Comparison of ENCODE assay signal across 37 cellular contexts in the genomic region with DNA sequence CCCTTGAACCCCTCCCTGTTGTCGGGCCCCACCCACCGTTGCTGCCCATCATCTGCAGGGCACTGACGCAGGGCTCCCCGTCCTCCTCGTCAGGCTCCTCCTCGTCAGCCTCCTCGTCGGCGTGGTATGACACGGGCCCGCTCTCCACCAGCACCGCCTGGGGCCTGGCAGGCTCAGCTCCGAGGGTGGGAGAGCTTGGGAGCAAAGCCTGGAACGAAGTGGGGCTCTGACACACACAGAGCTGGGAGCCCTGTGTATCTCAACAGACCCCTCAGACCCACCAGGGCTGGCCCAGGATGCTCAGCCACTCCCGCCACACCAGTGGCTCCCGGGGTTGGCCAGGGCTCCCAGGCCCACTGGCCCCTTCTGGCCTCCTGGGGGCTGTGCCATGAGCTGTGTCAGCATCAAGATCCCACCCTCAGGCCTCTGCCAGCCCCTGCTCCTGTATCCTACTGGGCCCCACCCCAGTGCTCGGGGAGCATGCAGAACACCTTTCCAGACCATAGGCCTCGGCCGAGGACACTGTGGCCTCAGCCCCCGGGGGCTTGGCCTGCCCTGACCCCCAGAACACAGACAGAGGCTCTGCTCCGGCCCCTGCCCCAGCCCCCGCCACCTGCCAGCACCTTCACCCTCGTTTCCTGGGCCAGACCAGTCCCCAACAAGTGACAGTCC.
"Had no signal": no experiment of that assay in that cellular context is flagged by ENCODE, and none has a peak within 500 bp of the region (broad histone marks: within the 10 kb centered on the region; RNA-seq: fewer than 3 reads in every experiment).

No MANE protein-coding gene starts in this region.

- H3K9me3 Mint-ChIP-seq: activated B cell treated with CpG ODN at 0.5 μM for 24 hours; activated CD4-positive, alpha-beta memory T cell treated with anti-CD3 and anti-CD28 coated beads for 36 hours; activated CD4-positive, alpha-beta T cell treated with anti-CD3 and anti-CD28 coated beads, Interleukin-2, amount 10 ng/mL, durations not matched to agents 24 days and 14 days; activated CD8-positive, alpha-beta T cell treated with anti-CD3 and anti-CD28 coated beads for 36 hours; activated naive CD4-positive, alpha-beta T cell treated with anti-CD3 and anti-CD28 coated beads, Interleukin-2, amount 50 U/mL, for 24 hours; activated naive CD8-positive, alpha-beta T cell treated with anti-CD3 and anti-CD28 coated beads, Interleukin-2, amount 10 ng/mL, durations not matched to agents 7 days and 5 days; activated naive CD8-positive, alpha-beta T cell treated with anti-CD3 and anti-CD28 coated beads, Interleukin-2, amount 50 U/mL, for 24 hours; activated T-cell treated with anti-CD3 and anti-CD28 coated beads, Interleukin-2, amount 50 U/mL, for 4 hours; activated T-helper 1 cell treated with anti-CD3 and anti-CD28 coated beads, Interleukin-12 subunit alpha, Interleukin-12 subunit beta, Interleukin-2, Interleukin-4 antibody, amounts not matched to agents 30 ng/mL and 10 ng/mL and 1 ng/mL, durations not matched to agents 14 hours and 24 hours and 36 hours; activated T-helper 17 cell treated with anti-CD3 and anti-CD28 coated beads, Interleukin-2, amount 50 U/mL, for 72 hours; brain; central memory CD8-positive, alpha-beta T cell; T-helper 1 cell treated with Interleukin-12 subunit alpha and Interleukin-12 subunit beta and Interleukin-4 antibody, amounts not matched to agents 30 μg/mL and 1 μg/mL, for 36 hours; T-helper 2 cell treated with Interferon-gamma antibody and Interleukin-4, amounts not matched to agents 5 μg/mL and 100 μg/mL, for 36 hours had no signal

- H3K27me3 ChIP-seq: ascending aorta, cardiac muscle cell had no signal

- DNase-seq: activated B cell treated with CpG ODN at 0.5 μM for 24 hours; activated CD4-positive, alpha-beta memory T cell treated with anti-CD3 and anti-CD28 coated beads for 36 hours; activated CD4-positive, alpha-beta T cell treated with anti-CD3 and anti-CD28 coated beads for 4 hours; activated CD4-positive, alpha-beta T cell treated with anti-CD3 and anti-CD28 coated beads, Interleukin-2, amount 10 ng/mL, durations not matched to agents 24 days and 14 days; activated CD4-positive, alpha-beta T cell treated with anti-CD3 and anti-CD28 coated beads, Interleukin-2, amount 50 U/mL, for 1 hour; activated CD4-positive, alpha-beta T cell treated with anti-CD3 and anti-CD28 coated beads, Interleukin-2, amount 50 U/mL, for 4 hours; activated CD4-positive, CD25-positive, alpha-beta regulatory T cell treated with anti-CD3 and anti-CD28 coated beads, Interleukin-2, amount 50 U/mL, for 72 hours; activated CD8-positive, alpha-beta memory T cell treated with anti-CD3 and anti-CD28 coated beads, Interleukin-2, amount 50 U/mL, for 4 hours; activated CD8-positive, alpha-beta T cell treated with anti-CD3 and anti-CD28 coated beads for 36 hours; activated effector memory CD4-positive, alpha-beta T cell treated with anti-CD3 and anti-CD28 coated beads, Interleukin-2, amount 50 U/mL, for 16 hours; activated gamma-delta T cell treated with Interleukin-2 at 50 U/mL for 16 hours; activated naive CD4-positive, alpha-beta T cell; activated naive CD4-positive, alpha-beta T cell treated with anti-CD3 and anti-CD28 coated beads, Interleukin-2, amount 10 ng/mL, durations not matched to agents 7 days and 5 days; activated naive CD8-positive, alpha-beta T cell treated with anti-CD3 and anti-CD28 coated beads, Interleukin-2, amount 10 ng/mL, durations not matched to agents 7 days and 5 days; activated naive CD8-positive, alpha-beta T cell treated with anti-CD3 and anti-CD28 coated beads, Interleukin-2, amount 50 U/mL, for 24 hours; activated T-cell treated with anti-CD3 and anti-CD28 coated beads for 4 hours; activated T-cell treated with anti-CD3 and anti-CD28 coated beads, Interleukin-2, amount 50 U/mL, for 1 hour; activated T-cell treated with anti-CD3 and anti-CD28 coated beads, Interleukin-2, amount 50 U/mL, for 4 hours; activated T-cell treated with anti-CD3 and anti-CD28 coated beads, Interleukin-2, amount 50 U/mL, for 72 hours; amygdala; anterior cingulate cortex; caudate nucleus; cerebellar nuclear complex; T-helper 1 cell; T-helper 2 cell; T-helper 9 cell had no signal

- H3K27ac ChIP-seq: ascending aorta, cardiac muscle cell, VCaP had no signal

- H3K4me1 ChIP-seq: ascending aorta had no signal

- H3K27ac Mint-ChIP-seq: activated B cell treated with CpG ODN at 0.5 μM for 24 hours; activated CD4-positive, alpha-beta memory T cell treated with anti-CD3 and anti-CD28 coated beads for 36 hours; activated CD4-positive, alpha-beta T cell treated with anti-CD3 and anti-CD28 coated beads, Interleukin-2, amount 10 ng/mL, durations not matched to agents 24 days and 14 days; activated CD8-positive, alpha-beta T cell treated with anti-CD3 and anti-CD28 coated beads for 36 hours; activated naive CD4-positive, alpha-beta T cell treated with anti-CD3 and anti-CD28 coated beads, Interleukin-2, amount 50 U/mL, for 24 hours; activated naive CD8-positive, alpha-beta T cell; activated naive CD8-positive, alpha-beta T cell treated with anti-CD3 and anti-CD28 coated beads, Interleukin-2, amount 10 ng/mL, durations not matched to agents 7 days and 5 days; activated naive CD8-positive, alpha-beta T cell treated with anti-CD3 and anti-CD28 coated beads, Interleukin-2, amount 50 U/mL, for 24 hours; activated T-cell treated with anti-CD3 and anti-CD28 coated beads, Interleukin-2, amount 50 U/mL, for 72 hours; activated T-helper 1 cell treated with anti-CD3 and anti-CD28 coated beads, Interleukin-12 subunit alpha, Interleukin-12 subunit beta, Interleukin-2, Interleukin-4 antibody, amounts not matched to agents 30 ng/mL and 10 ng/mL and 1 ng/mL, durations not matched to agents 14 hours and 24 hours and 36 hours; activated T-helper 17 cell treated with anti-CD3 and anti-CD28 coated beads, Interleukin-2, amount 50 U/mL, for 72 hours; T-helper 1 cell treated with Interleukin-12 subunit alpha and Interleukin-12 subunit beta and Interleukin-4 antibody, amounts not matched to agents 30 μg/mL and 1 μg/mL, for 36 hours; T-helper 2 cell treated with Interferon-gamma antibody and Interleukin-4, amounts not matched to agents 5 μg/mL and 100 μg/mL, for 36 hours had no signal

- H3K4me3 Mint-ChIP-seq: activated B cell treated with CpG ODN at 0.5 μM for 24 hours; activated CD4-positive, alpha-beta memory T cell treated with anti-CD3 and anti-CD28 coated beads for 36 hours; activated CD4-positive, alpha-beta T cell treated with anti-CD3 and anti-CD28 coated beads, Interleukin-2, amount 10 ng/mL, durations not matched to agents 24 days and 14 days; activated CD8-positive, alpha-beta T cell treated with anti-CD3 and anti-CD28 coated beads for 36 hours; activated naive CD4-positive, alpha-beta T cell treated with anti-CD3 and anti-CD28 coated beads, Interleukin-2, amount 10 ng/mL, durations not matched to agents 7 days and 5 days; activated naive CD4-positive, alpha-beta T cell treated with anti-CD3 and anti-CD28 coated beads, Interleukin-2, amount 50 U/mL, for 24 hours; activated naive CD8-positive, alpha-beta T cell; activated naive CD8-positive, alpha-beta T cell treated with anti-CD3 and anti-CD28 coated beads, Interleukin-2, amount 10 ng/mL, durations not matched to agents 7 days and 5 days; activated naive CD8-positive, alpha-beta T cell treated with anti-CD3 and anti-CD28 coated beads, Interleukin-2, amount 50 U/mL, for 24 hours; activated T-cell treated with anti-CD3 and anti-CD28 coated beads, Interleukin-2, amount 50 U/mL, for 4 hours; activated T-cell treated with anti-CD3 and anti-CD28 coated beads, Interleukin-2, amount 50 U/mL, for 72 hours; activated T-helper 1 cell treated with anti-CD3 and anti-CD28 coated beads, Interleukin-12 subunit alpha, Interleukin-12 subunit beta, Interleukin-2, Interleukin-4 antibody, amounts not matched to agents 30 ng/mL and 10 ng/mL and 1 ng/mL, durations not matched to agents 14 hours and 24 hours and 36 hours; activated T-helper 17 cell treated with anti-CD3 and anti-CD28 coated beads, Interleukin-2, amount 50 U/mL, for 72 hours; brain; central memory CD8-positive, alpha-beta T cell; T-helper 1 cell treated with Interleukin-12 subunit alpha and Interleukin-12 subunit beta and Interleukin-4 antibody, amounts not matched to agents 30 μg/mL and 1 μg/mL, for 36 hours; T-helper 2 cell treated with Interferon-gamma antibody and Interleukin-4, amounts not matched to agents 5 μg/mL and 100 μg/mL, for 36 hours had no signal

- H3K4me1 Mint-ChIP-seq: activated B cell treated with CpG ODN at 0.5 μM for 24 hours; activated CD4-positive, alpha-beta T cell treated with anti-CD3 and anti-CD28 coated beads, Interleukin-2, amount 10 ng/mL, durations not matched to agents 24 days and 14 days; activated naive CD4-positive, alpha-beta T cell treated with anti-CD3 and anti-CD28 coated beads, Interleukin-2, amount 10 ng/mL, durations not matched to agents 7 days and 5 days; activated naive CD4-positive, alpha-beta T cell treated with anti-CD3 and anti-CD28 coated beads, Interleukin-2, amount 50 U/mL, for 24 hours; activated naive CD8-positive, alpha-beta T cell treated with anti-CD3 and anti-CD28 coated beads, Interleukin-2, amount 50 U/mL, for 24 hours had no signal

- H3K9me3 ChIP-seq: ascending aorta had no signal

- H3K4me3 ChIP-seq: ascending aorta, cardiac muscle cell had no signal

- ATAC-seq: activated CD8-positive, alpha-beta T cell treated with anti-CD3 and anti-CD28 coated beads for 36 hours; activated naive CD8-positive, alpha-beta T cell treated with anti-CD3 and anti-CD28 coated beads, Interleukin-2, amount 50 U/mL, for 24 hours; activated T-cell treated with anti-CD3 and anti-CD28 coated beads, Interleukin-2, amount 50 U/mL, for 4 hours; activated T-cell treated with anti-CD3 and anti-CD28 coated beads, Interleukin-2, amount 50 U/mL, for 72 hours; activated T-helper 17 cell treated with anti-CD3 and anti-CD28 coated beads, Interleukin-2, amount 50 U/mL, for 72 hours had no signal

- H3K27me3 Mint-ChIP-seq: activated B cell treated with CpG ODN at 0.5 μM for 24 hours; activated CD4-positive, alpha-beta memory T cell treated with anti-CD3 and anti-CD28 coated beads for 36 hours; activated CD4-positive, alpha-beta T cell treated with anti-CD3 and anti-CD28 coated beads, Interleukin-2, amount 10 ng/mL, durations not matched to agents 24 days and 14 days; activated CD8-positive, alpha-beta T cell treated with anti-CD3 and anti-CD28 coated beads for 36 hours; activated naive CD4-positive, alpha-beta T cell treated with anti-CD3 and anti-CD28 coated beads, Interleukin-2, amount 10 ng/mL, durations not matched to agents 7 days and 5 days; activated naive CD4-positive, alpha-beta T cell treated with anti-CD3 and anti-CD28 coated beads, Interleukin-2, amount 50 U/mL, for 24 hours; activated naive CD8-positive, alpha-beta T cell; activated naive CD8-positive, alpha-beta T cell treated with anti-CD3 and anti-CD28 coated beads, Interleukin-2, amount 10 ng/mL, durations not matched to agents 7 days and 5 days; activated naive CD8-positive, alpha-beta T cell treated with anti-CD3 and anti-CD28 coated beads, Interleukin-2, amount 50 U/mL, for 24 hours; activated T-helper 17 cell treated with anti-CD3 and anti-CD28 coated beads, Interleukin-2, amount 50 U/mL, for 72 hours; central memory CD8-positive, alpha-beta T cell had no signal

- H3K36me3 Mint-ChIP-seq: activated CD4-positive, alpha-beta memory T cell treated with anti-CD3 and anti-CD28 coated beads for 36 hours; activated naive CD4-positive, alpha-beta T cell treated with anti-CD3 and anti-CD28 coated beads, Interleukin-2, amount 50 U/mL, for 24 hours had no signal
